In the genomic region with DNA sequence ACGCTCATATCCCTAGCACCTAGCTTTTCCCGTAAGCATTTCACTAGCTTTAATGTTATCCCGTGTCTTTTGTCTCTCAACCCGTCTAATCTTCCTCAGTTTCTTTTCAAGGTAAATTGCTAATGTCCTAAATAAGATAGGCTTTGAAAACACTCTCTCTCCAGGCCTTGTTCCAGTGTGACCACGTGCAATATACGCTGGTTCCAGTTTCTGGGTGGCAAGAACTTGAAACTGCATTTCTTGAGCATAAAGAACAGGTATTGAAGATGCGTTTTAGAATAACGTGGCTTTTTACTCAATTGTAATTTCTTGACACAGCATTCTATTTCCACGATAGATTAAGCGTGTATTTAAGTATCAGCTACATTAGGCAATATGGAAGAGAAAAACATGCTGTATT, we compare ENCODE assay signal across 10 cellular contexts. TPM values are rescaled to one million over a fixed set of nuclear protein-coding genes. Genes with fewer than 3 reads are reported as not detected.
A peak's percentile ranks its signal among the peaks of the same experiment; 100 is the strongest.
DNase-seq lines count a peak whose midpoint lies in the region; ATAC-seq and TF ChIP-seq lines count a peak whose summit lies in the region.
"Had no signal": no experiment of that assay in that cellular context is flagged by ENCODE, and none has a peak within 500 bp of the region (broad histone marks: within the 10 kb centered on the region; RNA-seq: fewer than 3 reads in every experiment).

No MANE protein-coding gene starts in this region.

- peaks cover 29% of the 10 kb centered on the region for H3K36me3 Mint-ChIP-seq in activated CD4-positive, alpha-beta T cell treated with anti-CD3 and anti-CD28 coated beads, Interleukin-2, amount 10 ng/mL, durations not matched to agents 7 days and 5 days (ENCODE audit: low read depth)

- ATAC-seq in GM18517 (IDR thresholded peaks at IDR 0.05; ENCODE audit: unreplicated experiment), result no peak

- H3K9me2 ChIP-seq in PC-9 (ENCODE audit: insufficient read depth), result no peaks in the 10 kb centered on the region

- POLR2A ChIA-PET in activated CD4-positive, alpha-beta T cell treated with anti-CD3 and anti-CD28 coated beads, Interleukin-2, amount 10 ng/mL, durations not matched to agents 7 days and 5 days (lab: Charles Lee), result no interaction called here
- POLR2A ChIA-PET in PC-9 (lab: Charles Lee; ENCODE audit: unreplicated experiment), result no interaction called here

- H3K27me3 ChIP-seq in PC-9 (ENCODE audit: insufficient read depth, low read depth) (no peaks in the 10 kb centered on the region), skeletal muscle satellite cell (ENCODE audit: control insufficient read depth, insufficient read depth, low read length) (no peaks in the 10 kb centered on the region)
- H3K27me3 ChIP-seq: dorsolateral prefrontal cortex, tibial artery had no signal

- peaks cover 18% of the 10 kb centered on the region for H4K20me1 ChIP-seq in PC-9 (ENCODE audit: insufficient read depth)

- no peak overlapping the region for H2AFZ ChIP-seq in PC-9

- H3K36me3 ChIP-seq in PC-9 (ENCODE audit: low read depth), result no peaks in the 10 kb centered on the region
- H3K36me3 ChIP-seq in skeletal muscle satellite cell (ENCODE audit: insufficient read depth, low read length), result peaks cover 19% of the 10 kb centered on the region
- H3K36me3 ChIP-seq: tibial artery had no signal

- no TSS peak for BruUV-seq in PC-9 (replicated peaks; lab: Mats Ljungman, UMichigan)

- TF ChIP-seq CTCF in PC-9 (conservative IDR thresholded peaks at IDR 0.05), result no peak
- TF ChIP-seq CTCF in epithelial cell of esophagus (IDR thresholded peaks at IDR 0.05; ENCODE audit: insufficient read depth, low read depth, low read length, missing control alignments), result no peak

- H3K4me1 ChIP-seq in PC-9 (replicated peaks; ENCODE audit: insufficient read depth), result peaks cover 15% of the 10 kb centered on the region
- peaks cover 29% of the 10 kb centered on the region for H3K4me1 ChIP-seq in skeletal muscle satellite cell (ENCODE audit: control insufficient read depth, insufficient read depth, low read length)

- DNase-seq in activated CD4-positive, alpha-beta T cell treated with anti-CD3 and anti-CD28 coated beads, Interleukin-2, amount 10 ng/mL, durations not matched to agents 7 days and 5 days, result no peak
- no peak for DNase-seq in activated CD4-positive, alpha-beta T cell treated with anti-CD3 and anti-CD28 coated beads, Interleukin-2, amount 50 U/mL, for 4 hours
- DNase-seq in PC-9 (no peak), epithelial cell of esophagus (ENCODE audit: low read depth) (no peak), SW480 (ENCODE audit: low spot score) (no peak), NCI-H146 treated with DMSO at 0.1 percent for 48 hours (lab: John Stamatoyannopoulos, UW; ENCODE audit: unreplicated experiment) (no peak)
- DNase-seq: dorsolateral prefrontal cortex had no signal

- H3K9ac ChIP-seq in skeletal muscle satellite cell (ENCODE audit: low read depth, low read length), result peak overlapping the region; percentile 91

- H3K9me3 ChIP-seq in PC-9 (ENCODE audit: insufficient read depth, low read depth), result no peaks in the 10 kb centered on the region
- H3K9me3 ChIP-seq in skeletal muscle satellite cell (replicated peaks; ENCODE audit: low read length), result no peaks in the 10 kb centered on the region
- H3K9me3 ChIP-seq: tibial artery had no signal

- CTCF ChIA-PET in activated CD4-positive, alpha-beta T cell treated with anti-CD3 and anti-CD28 coated beads, Interleukin-2, amount 10 ng/mL, durations not matched to agents 7 days and 5 days (lab: Charles Lee), result interaction anchor here (1.2 to 1.6 kb wide), 3 partner anchors 12 to 149 kb away, joined by 4 to 7 read pairs (median 4); no protein-coding TSS in a partner anchor
- CTCF ChIA-PET in PC-9 (lab: Charles Lee), result no interaction called here

- no peaks in the 10 kb centered on the region for H3K27me3 Mint-ChIP-seq in activated CD4-positive, alpha-beta T cell treated with anti-CD3 and anti-CD28 coated beads, Interleukin-2, amount 10 ng/mL, durations not matched to agents 7 days and 5 days

- H3K4me3 ChIP-seq in PC-9, result peak overlapping the region; percentile 75; the same call in 1 of the 2 replicates
- H3K4me3 ChIP-seq in epithelial cell of esophagus (ENCODE audit: low read length), result peak overlapping the region; percentile 87
- H3K4me3 ChIP-seq in skeletal muscle satellite cell (ENCODE audit: low read length), result peak overlapping the region; percentile 76

- H3K27ac Mint-ChIP-seq in activated CD4-positive, alpha-beta T cell treated with anti-CD3 and anti-CD28 coated beads, Interleukin-2, amount 10 ng/mL, durations not matched to agents 7 days and 5 days, result no peak overlapping the region

- H3K79me2 ChIP-seq in PC-9 (ENCODE audit: low read depth), result peaks cover 40% of the 10 kb centered on the region

- peak overlapping the region; percentile 100 for H3K4me3 Mint-ChIP-seq in activated CD4-positive, alpha-beta T cell treated with anti-CD3 and anti-CD28 coated beads, Interleukin-2, amount 10 ng/mL, durations not matched to agents 7 days and 5 days

- H3K9me3 Mint-ChIP-seq in activated CD4-positive, alpha-beta T cell treated with anti-CD3 and anti-CD28 coated beads, Interleukin-2, amount 10 ng/mL, durations not matched to agents 7 days and 5 days, result no peaks in the 10 kb centered on the region

- H3K4me2 ChIP-seq in PC-9 (peak overlapping the region; percentile 83), skeletal muscle satellite cell (ENCODE audit: low read length) (peak overlapping the region; percentile 82)

- no peak overlapping the region for H3K27ac ChIP-seq in PC-9
- H3K27ac ChIP-seq: dorsolateral prefrontal cortex, tibial artery had no signal

- intact Hi-C loops in PC-9 (cut with micrococcal nuclease; ENCODE audit: unreplicated experiment), result no loop called here

- no peaks in the 10 kb centered on the region for H3F3A ChIP-seq in PC-9 (ENCODE audit: insufficient read depth, low read depth)

- H3K4me1 Mint-ChIP-seq in activated CD4-positive, alpha-beta T cell treated with anti-CD3 and anti-CD28 coated beads, Interleukin-2, amount 10 ng/mL, durations not matched to agents 7 days and 5 days, result peaks cover 39% of the 10 kb centered on the region

RNA-seq across cellular contexts. Expression of a gene that starts 1.1 kb away (rescaled TPM):
- total RNA-seq in activated CD4-positive, alpha-beta T cell treated with anti-CD3 and anti-CD28 coated beads, Interleukin-2, amount 10 ng/mL, durations not matched to agents 7 days and 5 days, result 10 to 100 TPM; 59.5 to 65.7 TPM
- 27.5 and 29.1 TPM in 2 replicates for total RNA-seq in PC-9 (2021)
- total RNA-seq in skeletal muscle satellite cell (2012; rRNA removed), result 13.5 and 16.5 TPM in 2 replicates

RNA-seq across cellular contexts. Expression of a gene that starts 1.8 kb away (rescaled TPM):
- total RNA-seq in activated CD4-positive, alpha-beta T cell treated with anti-CD3 and anti-CD28 coated beads, Interleukin-2, amount 10 ng/mL, durations not matched to agents 7 days and 5 days, result 100 to 1,000 TPM in 1 of 2 experiments, 10 to 100 TPM in 1; 93.1 to 114 TPM
- total RNA-seq in PC-9 (2021), result 41.6 and 66.9 TPM in 2 replicates
- total RNA-seq in skeletal muscle satellite cell (2012; rRNA removed), result 59.8 and 88.0 TPM in 2 replicates

RNA-seq across cellular contexts. Expression of a gene that starts 33.3 kb away (rescaled TPM):
- total RNA-seq in activated CD4-positive, alpha-beta T cell treated with anti-CD3 and anti-CD28 coated beads, Interleukin-2, amount 10 ng/mL, durations not matched to agents 7 days and 5 days, result 10 to 100 TPM; 33.3 to 34.0 TPM
- 12.3 and 14.2 TPM in 2 replicates for total RNA-seq in PC-9 (2021)
- 13.1 and 15.5 TPM in 2 replicates for total RNA-seq in skeletal muscle satellite cell (2012; rRNA removed)

RNA-seq across cellular contexts. Expression of a gene that starts 43.4 kb away (rescaled TPM):
- under 1 TPM; 0.25 to 0.40 TPM for total RNA-seq in activated CD4-positive, alpha-beta T cell treated with anti-CD3 and anti-CD28 coated beads, Interleukin-2, amount 10 ng/mL, durations not matched to agents 7 days and 5 days
- total RNA-seq in PC-9 (2021), result not detected in 2 replicates
- 6.1 TPM in 2 replicates for total RNA-seq in skeletal muscle satellite cell (2012; rRNA removed)

RNA-seq across cellular contexts. Expression of a gene that starts 48.4 kb away (rescaled TPM):
- 10 to 100 TPM; 19.7 to 19.9 TPM for total RNA-seq in activated CD4-positive, alpha-beta T cell treated with anti-CD3 and anti-CD28 coated beads, Interleukin-2, amount 10 ng/mL, durations not matched to agents 7 days and 5 days
- 21.1 and 25.1 TPM in 2 replicates for total RNA-seq in PC-9 (2021)
- 41.9 and 47.1 TPM in 2 replicates for total RNA-seq in skeletal muscle satellite cell (2012; rRNA removed)
